8 cellular contexts compared by ENCODE assay signal in the genomic region with DNA sequence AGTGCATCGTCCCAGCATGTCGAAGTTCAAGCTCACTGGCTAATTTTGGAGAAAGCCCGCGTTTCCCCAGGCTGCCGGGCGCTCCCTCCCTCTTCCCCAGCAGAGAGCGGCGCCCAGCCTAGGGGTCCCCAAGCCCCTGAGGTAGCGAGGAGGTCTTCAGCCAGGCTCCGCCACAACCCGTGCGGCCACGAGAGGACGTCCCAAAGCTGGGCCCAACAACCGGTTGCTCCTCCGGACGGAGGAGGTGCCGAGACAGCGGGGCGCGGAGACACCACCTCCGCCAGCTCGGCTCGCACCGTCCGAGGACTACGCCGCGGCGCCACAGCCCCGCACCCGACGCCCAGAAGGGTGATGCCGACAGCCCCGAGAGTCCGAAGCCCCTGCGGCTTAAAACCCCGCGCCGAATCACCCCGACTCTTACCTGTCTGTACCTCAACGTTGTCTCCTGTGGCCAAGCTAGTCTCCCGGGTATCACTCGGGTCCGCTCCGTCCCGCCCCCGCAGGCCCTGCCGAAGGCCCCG. TPM values are rescaled to one million over a fixed set of nuclear protein-coding genes. Genes with fewer than 3 reads are reported as not detected.
DNase-seq lines count a peak whose midpoint lies in the region; ATAC-seq lines count a peak whose summit lies in the region.

A gene with protein sequence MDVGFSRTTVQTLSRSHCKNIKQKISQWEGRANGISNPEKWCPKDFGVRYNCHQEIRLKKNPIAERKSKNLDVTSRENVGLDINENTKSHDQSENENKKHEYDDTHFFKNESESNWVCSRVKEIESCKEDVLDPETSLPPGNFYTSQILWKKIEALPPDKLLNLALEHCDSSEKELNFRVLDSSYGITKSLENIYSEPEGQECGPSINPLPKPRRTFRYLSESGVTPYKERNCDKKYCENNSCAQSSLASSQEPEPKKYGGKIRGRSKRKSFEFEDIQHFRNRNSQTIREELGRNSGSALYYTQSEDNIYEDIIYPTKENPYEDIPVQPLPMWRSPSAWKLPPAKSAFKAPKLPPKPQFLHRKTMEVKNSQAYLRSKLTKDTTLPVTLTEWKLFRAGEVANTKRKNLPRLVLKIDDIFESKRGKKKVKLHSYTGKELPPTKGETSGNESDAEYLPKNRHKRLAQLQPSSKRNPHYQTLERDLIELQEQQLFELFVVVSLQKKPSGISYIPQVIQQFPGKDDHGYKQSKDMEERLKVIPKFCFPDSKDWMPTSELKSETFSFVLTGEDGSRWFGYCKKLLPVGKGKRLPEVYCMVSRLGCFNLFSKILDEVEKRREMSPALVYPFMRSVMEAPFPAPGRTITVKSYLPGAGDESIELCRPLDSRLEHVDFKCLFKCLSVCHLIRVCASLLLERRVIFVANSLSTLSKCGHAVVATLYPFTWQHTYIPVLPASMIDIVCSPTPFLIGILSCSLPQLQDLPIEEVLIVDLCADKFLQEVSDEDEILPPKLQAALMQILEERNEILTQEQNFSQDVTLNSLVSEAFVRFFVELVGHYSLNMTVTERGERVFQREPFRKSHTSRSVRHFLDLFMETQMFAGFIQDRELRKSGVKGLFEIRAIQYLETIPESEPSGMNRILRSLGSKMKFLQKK (minus strand): TSS at position 488 of the 521 bp plus-strand sequence. CDS start 44,065 bp downstream, outside the sequence.

- H3K27ac Mint-ChIP-seq in immature natural killer cell: peak within 1 kb of the TSS in 4 of 6 donors; percentile 60 to 83 (median 76)

- H3K9me3 Mint-ChIP-seq in immature natural killer cell: no peaks in the 10 kb centered on the region

- H3K27me3 ChIP-seq in adipocyte (replicated peaks; ENCODE audit: control insufficient read depth, insufficient read depth, low read length) (no peaks in the 10 kb centered on the region), stomach smooth muscle (ENCODE audit: control insufficient read depth in 1 of 2, insufficient read depth in 2 of 2, low read length in 2 of 2) (no peaks in the 10 kb centered on the region)

- no peaks in the 10 kb centered on the region for H3K9me3 ChIP-seq in adipocyte (ENCODE audit: control insufficient read depth, low read length)
- H3K9me3 ChIP-seq in stomach smooth muscle (ENCODE audit: control insufficient read depth in 2 of 2, low read length in 2 of 2): no peaks in the 10 kb centered on the region

- no peaks in the 10 kb centered on the region for H3K36me3 Mint-ChIP-seq in immature natural killer cell

- peak within 1 kb of the TSS; percentile 88 for H3K9ac ChIP-seq in adipocyte (ENCODE audit: low read length)
- H3K9ac ChIP-seq in stomach smooth muscle (ENCODE audit: low read length in 2 of 2): peak within 1 kb of the TSS; percentile 80 to 81

- DNase-seq in DMS114 treated with DMSO at 0.1 percent for 48 hours (lab: John Stamatoyannopoulos, UW; ENCODE audit: unreplicated experiment) (peak; percentile 52), adipocyte (ENCODE audit: low read depth) (no peak), immature natural killer cell (no peak), HuH-7.5 (ENCODE audit: low spot score) (no peak), OCI-M1 (lab: John Stamatoyannopoulos, UW) (no peak)

- ATAC-seq in GM19452 (IDR thresholded peaks at IDR 0.05; ENCODE audit: unreplicated experiment) (peak; percentile 60), HG03457 (IDR thresholded peaks at IDR 0.05; ENCODE audit: unreplicated experiment) (peak; percentile 44)

- peak within 1 kb of the TSS; percentile 98 for H3K4me3 ChIP-seq in adipocyte (ENCODE audit: low read length)
- H3K4me3 ChIP-seq in stomach smooth muscle (ENCODE audit: low read length in 2 of 2): peak within 1 kb of the TSS; percentile 88 to 97

- no peak within 1 kb of the TSS for H3K27ac ChIP-seq in stomach smooth muscle (ENCODE audit: low read length)

- peak within 1 kb of the TSS; percentile 90 to 98 (median 93) for H3K4me3 Mint-ChIP-seq in immature natural killer cell

- H3K4me1 ChIP-seq in adipocyte (ENCODE audit: control insufficient read depth, insufficient read depth, low read length) (peaks cover 11% of the 10 kb centered on the region), stomach smooth muscle (ENCODE audit: control insufficient read depth, insufficient read depth, low read length) (peaks cover 6% of the 10 kb centered on the region)

- H3K27me3 Mint-ChIP-seq in immature natural killer cell (ENCODE audit: low read depth in 3 of 3): peaks cover 0 to 9% (median 7%) of the 10 kb centered on the region in 3 donors

- H3K36me3 ChIP-seq in adipocyte (ENCODE audit: control insufficient read depth, insufficient read depth, low read length, severe bottlenecking): no peaks in the 10 kb centered on the region
- no peaks in the 10 kb centered on the region for H3K36me3 ChIP-seq in stomach smooth muscle (ENCODE audit: control insufficient read depth in 2 of 2, insufficient read depth in 2 of 2, low read length in 2 of 2)

- peaks cover 11% of the 10 kb centered on the region in 2 donors for H3K4me1 Mint-ChIP-seq in immature natural killer cell

RNA-seq across cellular contexts. Expression of the gene that starts here (rescaled TPM):
- under 1 TPM; 0.28 to 0.81 (median 0.54) TPM for polyA plus RNA-seq in immature natural killer cell
